Comparison of ENCODE assay signal across 9 cellular contexts in genomic region chr18:13455960-13456471, GRCh38.
DNase-seq lines count a peak whose midpoint lies in the region; ATAC-seq and TF ChIP-seq lines count a peak whose summit lies in the region.
"Had no signal": no experiment of that assay in that cellular context is flagged by ENCODE, and none has a peak within 500 bp of the region (broad histone marks: within the 10 kb centered on the region; RNA-seq: fewer than 3 reads in every experiment).

No MANE protein-coding gene starts in this region.

- no peaks in the 10 kb centered on the region for H3K4me1 ChIP-seq in colonic mucosa

- H3K9me3 Mint-ChIP-seq in stimulated activated memory B cell treated with anti-CD40 and anti-IgM and Interleukin-4, amounts not matched to agents 10 μg/mL and 1 μg/mL and 100 μg/mL, for 72 hours, result peaks cover 5% of the 10 kb centered on the region

- no peaks in the 10 kb centered on the region for H3K36me3 ChIP-seq in colonic mucosa
- H3K36me3 ChIP-seq: cardiac muscle cell had no signal

- CTCF ChIA-PET in HEK293T (lab: Yijun Ruan, JAX), result no interaction called here

- H3K4me1 Mint-ChIP-seq in stimulated activated memory B cell treated with anti-CD40 and anti-IgM and Interleukin-4, amounts not matched to agents 10 μg/mL and 1 μg/mL and 100 μg/mL, for 72 hours, result peaks cover 24% of the 10 kb centered on the region

- POLR2A ChIA-PET in HEK293T (lab: Yijun Ruan, JAX), result no interaction called here

- TF ChIP-seq CTCF in colonic mucosa (IDR thresholded peaks at IDR 0.05), result no peak

- DNase-seq in activated CD8-positive, alpha-beta memory T cell treated with anti-CD3 and anti-CD28 coated beads for 24 hours, result peak; percentile 77
- DNase-seq in activated CD8-positive, alpha-beta memory T cell treated with anti-CD3 and anti-CD28 coated beads, Interleukin-2, amount 50 U/mL, for 4 hours, result no peak
- peak; percentile 30 for DNase-seq in activated naive CD4-positive, alpha-beta T cell treated with anti-CD3 and anti-CD28 coated beads, Interleukin-2, amount 50 U/mL, for 16 hours
- DNase-seq in AG08396 (ENCODE audit: low spot score), result no peak
- DNase-seq in HEK293T (ENCODE audit: extremely low spot score), result no peak
- DNase-seq in colonic mucosa, result no peak

- no peak overlapping the region for H3K4me3 ChIP-seq in colonic mucosa
- H3K4me3 ChIP-seq: cardiac muscle cell had no signal

- intact Hi-C loops in colonic mucosa (cut with DNase I), result no loop called here

- ATAC-seq in HG03103 (IDR thresholded peaks at IDR 0.05; ENCODE audit: low read depth, unreplicated experiment), result peak; percentile 41
- ATAC-seq in stimulated activated memory B cell treated with anti-CD40 and anti-IgM and Interleukin-4, amounts not matched to agents 10 μg/mL and 1 μg/mL and 100 μg/mL, for 72 hours, result peak; percentile 46

- H3K27ac Mint-ChIP-seq in stimulated activated memory B cell treated with anti-CD40 and anti-IgM and Interleukin-4, amounts not matched to agents 10 μg/mL and 1 μg/mL and 100 μg/mL, for 72 hours, result peak overlapping the region; percentile 12

- no peaks in the 10 kb centered on the region for H3K9me3 ChIP-seq in colonic mucosa

- no peak overlapping the region for H3K27ac ChIP-seq in colonic mucosa
- H3K27ac ChIP-seq: cardiac muscle cell had no signal

- peaks cover 61% of the 10 kb centered on the region for H3K27me3 Mint-ChIP-seq in stimulated activated memory B cell treated with anti-CD40 and anti-IgM and Interleukin-4, amounts not matched to agents 10 μg/mL and 1 μg/mL and 100 μg/mL, for 72 hours

- H3K4me3 Mint-ChIP-seq in stimulated activated memory B cell treated with anti-CD40 and anti-IgM and Interleukin-4, amounts not matched to agents 10 μg/mL and 1 μg/mL and 100 μg/mL, for 72 hours, result no peak overlapping the region

- H3K36me3 Mint-ChIP-seq in stimulated activated memory B cell treated with anti-CD40 and anti-IgM and Interleukin-4, amounts not matched to agents 10 μg/mL and 1 μg/mL and 100 μg/mL, for 72 hours, result no peaks in the 10 kb centered on the region

- H3K9ac ChIP-seq in colonic mucosa (ENCODE audit: low read depth in 2 of 2, low read length in 2 of 2), result no peak overlapping the region

- H3K27me3 ChIP-seq in colonic mucosa, result no peaks in the 10 kb centered on the region
- H3K27me3 ChIP-seq: cardiac muscle cell had no signal

TF ChIP-seq in HEK293T, 16 proteins besides CTCF, POLR2A, EP300 and RAD21:
- TF ChIP-seq NFRKB (IDR thresholded peaks at IDR 0.05) (no peak), ELF4 (IDR thresholded peaks at IDR 0.05) (no peak), BHLHE40 (IDR thresholded peaks at IDR 0.05; ENCODE audit: borderline replicate concordance) (no peak), LEF1 (IDR thresholded peaks at IDR 0.05; ENCODE audit: borderline replicate concordance) (no peak), ZNF384 (IDR thresholded peaks at IDR 0.05) (no peak), SP1 (IDR thresholded peaks at IDR 0.05) (no peak), ARNT (IDR thresholded peaks at IDR 0.05) (no peak), CTBP1 (IDR thresholded peaks at IDR 0.05; ENCODE audit: borderline replicate concordance) (no peak), FOXA1 (IDR thresholded peaks at IDR 0.05) (no peak), FOXK2 (IDR thresholded peaks at IDR 0.05) (no peak), TARDBP (IDR thresholded peaks at IDR 0.05) (no peak), SUZ12 (IDR thresholded peaks at IDR 0.05) (no peak)
- TF ChIP-seq, protein P1, sequence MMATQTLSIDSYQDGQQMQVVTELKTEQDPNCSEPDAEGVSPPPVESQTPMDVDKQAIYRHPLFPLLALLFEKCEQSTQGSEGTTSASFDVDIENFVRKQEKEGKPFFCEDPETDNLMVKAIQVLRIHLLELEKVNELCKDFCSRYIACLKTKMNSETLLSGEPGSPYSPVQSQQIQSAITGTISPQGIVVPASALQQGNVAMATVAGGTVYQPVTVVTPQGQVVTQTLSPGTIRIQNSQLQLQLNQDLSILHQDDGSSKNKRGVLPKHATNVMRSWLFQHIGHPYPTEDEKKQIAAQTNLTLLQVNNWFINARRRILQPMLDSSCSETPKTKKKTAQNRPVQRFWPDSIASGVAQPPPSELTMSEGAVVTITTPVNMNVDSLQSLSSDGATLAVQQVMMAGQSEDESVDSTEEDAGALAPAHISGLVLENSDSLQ (IDR thresholded peaks at IDR 0.05), result no peak

Comparison
In these comparisons a context has a peak if more than half of its experiments do, and no peak if none do; other contexts are left out.
1. DNase-seq: peak in activated CD8-positive, alpha-beta memory T cell treated with anti-CD3 and anti-CD28 coated beads for 24 hours (single experiment) and activated naive CD4-positive, alpha-beta T cell treated with anti-CD3 and anti-CD28 coated beads, Interleukin-2, amount 50 U/mL, for 16 hours (single experiment); none in activated CD8-positive, alpha-beta memory T cell treated with anti-CD3 and anti-CD28 coated beads, Interleukin-2, amount 50 U/mL, for 4 hours (single experiment), AG08396 (single experiment), HEK293T (single experiment) and colonic mucosa (single experiment).